In the genomic region with DNA sequence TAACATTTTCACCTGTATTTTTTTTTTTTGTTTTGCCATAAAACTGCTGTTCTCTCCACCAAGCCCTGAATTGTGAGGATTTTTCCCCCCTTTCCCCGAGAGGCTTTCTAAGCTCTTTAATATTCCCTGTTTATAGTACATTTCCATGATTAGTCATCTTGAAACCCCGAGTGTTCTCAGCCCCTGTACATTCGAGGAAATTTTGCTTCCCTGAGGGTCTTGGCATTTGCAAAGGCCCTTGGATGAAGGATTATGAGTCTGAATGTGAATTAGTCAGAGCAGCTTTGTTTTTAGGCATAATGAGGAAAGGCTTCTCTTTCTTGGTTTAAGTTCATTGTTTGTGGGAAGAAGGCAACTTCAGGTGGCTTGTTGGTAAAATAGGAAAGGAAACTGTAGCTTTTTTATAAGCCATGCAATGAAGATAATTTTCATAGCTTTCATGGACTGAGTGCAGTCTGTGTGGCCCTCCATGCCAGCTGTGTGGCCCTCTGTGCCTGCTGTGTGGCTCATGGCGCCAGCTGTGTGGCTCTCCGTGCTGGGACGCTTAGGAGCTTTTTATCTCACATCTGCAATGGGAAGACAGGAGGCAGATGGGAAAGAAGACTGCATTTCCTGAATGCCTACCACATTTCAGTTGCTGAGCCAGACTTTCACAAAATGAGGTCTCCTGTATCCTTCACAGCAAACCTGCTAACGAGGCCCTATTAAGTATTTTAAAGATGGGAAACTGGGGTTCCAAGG, we compare ENCODE assay signal across 2 cellular contexts.
A peak's percentile ranks its signal among the peaks of the same experiment; 100 is the strongest.
TF ChIP-seq lines count a peak whose summit lies in the region.

No MANE protein-coding gene starts in this region.

TF ChIP-seq in IMR-90, 13 proteins besides CTCF, POLR2A, EP300 and RAD21:
- TF ChIP-seq MAZ (IDR thresholded peaks at IDR 0.05; ENCODE audit: borderline replicate concordance, low read depth, low read length), result no peak
- no peak for TF ChIP-seq CEBPB (IDR thresholded peaks at IDR 0.05; ENCODE audit: low read depth, low read length)
- TF ChIP-seq RFX5 (IDR thresholded peaks at IDR 0.05; ENCODE audit: low read depth, low read length), result no peak
- peak; percentile 25; the same call in 1 of the 2 replicates for TF ChIP-seq FOS (IDR thresholded peaks at IDR 0.05; ENCODE audit: low read depth, low read length)
- no peak for TF ChIP-seq MXI1 (IDR thresholded peaks at IDR 0.05; ENCODE audit: borderline replicate concordance, low read depth, low read length)
- TF ChIP-seq RCOR1 (IDR thresholded peaks at IDR 0.05; ENCODE audit: insufficient replicate concordance, low read length), result no peak

TF ChIP-seq in K562, 482 proteins besides CTCF, POLR2A, EP300 and RAD21:
- TF ChIP-seq SMARCB1 (IDR thresholded peaks at IDR 0.05; ENCODE audit: insufficient read length, low read depth) (no peak), FOXK2 (conservative IDR thresholded peaks at IDR 0.05 in 1 of 2, IDR thresholded peaks at IDR 0.05 in 1 of 2; ENCODE audit: low read depth in 2 of 2) (0 out of 4 replicates have a peak, but pooled peaks of 1 of the 2 experiments have one; percentile 1)
